In genomic region chr7:106176414-106177294, GRCh38 we compare ENCODE assay signal across 8 cellular contexts.
A peak's percentile ranks its signal among the peaks of the same experiment; 100 is the strongest.
DNase-seq lines count a peak whose midpoint lies in the region; ATAC-seq and TF ChIP-seq lines count a peak whose summit lies in the region.

No MANE protein-coding gene starts in this region.

- peak; percentile 99 for TF ChIP-seq CTCF in GM12864 (IDR thresholded peaks at IDR 0.05; ENCODE audit: low read depth, low read length, missing control alignments)
- TF ChIP-seq CTCF in dorsolateral prefrontal cortex (IDR thresholded peaks at IDR 0.05 in 54 of 56, conservative IDR thresholded peaks at IDR 0.05 in 2 of 56; ENCODE audit: low read depth in 1 of 56, partially characterized antibody in 56 of 56), result peak; percentile 77 to 99 (median 94)

- DNase-seq in GM12864 (ENCODE audit: low read depth) (no peak), NCI-H446 (lab: John Stamatoyannopoulos, UW) (peak; percentile 74 to 87), dorsolateral prefrontal cortex (peak; percentile 75 to 89 (median 84)), medulla oblongata (ENCODE audit: extremely low spot score) (peak; percentile 89), GF-D8 (lab: John Stamatoyannopoulos, UW) (no peak)
- DNase-seq in activated CD4-positive, alpha-beta T cell treated with anti-CD3 and anti-CD28 coated beads, Interleukin-2, amount 50 U/mL, for 4 hours, result peak; percentile 62 to 68
- DNase-seq in stimulated activated CD8-positive, alpha-beta memory T cell treated with anti-CD3 and anti-CD28 coated beads, Interleukin-12 subunit alpha, Interleukin-12 subunit beta, amount 100 ng/mL, for 24 hours (ENCODE audit: extremely low read depth), result peak; percentile 38

- intact Hi-C loops in dorsolateral prefrontal cortex (cut with DNase I), result loop anchor here (1.0 to 10.0 kb wide), 3 partner anchors 108 to 286 kb away; partner anchors contain the start of gene NAMPT (in 1 of the 2)

- ATAC-seq in HG03045 (IDR thresholded peaks at IDR 0.05; ENCODE audit: unreplicated experiment), result peak; percentile 48

- H3K4me3 ChIP-seq in GM12864 (ENCODE audit: low read depth, low read length), result no peak overlapping the region
- H3K4me3 ChIP-seq in dorsolateral prefrontal cortex, result no peak overlapping the region

- H3K27me3 ChIP-seq in dorsolateral prefrontal cortex, result no peaks in the 10 kb centered on the region

- peak overlapping the region in 31 of 59 donors; percentile 16 to 76 (median 48) for H3K27ac ChIP-seq in dorsolateral prefrontal cortex

Comparison
In these comparisons a context has a peak if more than half of its experiments do, and no peak if none do; other contexts are left out.
1. DNase-seq: peak in NCI-H446 (2 of 2), activated CD4-positive, alpha-beta T cell treated with anti-CD3 and anti-CD28 coated beads, Interleukin-2, amount 50 U/mL, for 4 hours (2 of 2), dorsolateral prefrontal cortex (10 of 10), medulla oblongata (single experiment) and stimulated activated CD8-positive, alpha-beta memory T cell treated with anti-CD3 and anti-CD28 coated beads, Interleukin-12 subunit alpha, Interleukin-12 subunit beta, amount 100 ng/mL, for 24 hours (single experiment); none in GM12864 (single experiment) and GF-D8 (single experiment).